In the genomic region with DNA sequence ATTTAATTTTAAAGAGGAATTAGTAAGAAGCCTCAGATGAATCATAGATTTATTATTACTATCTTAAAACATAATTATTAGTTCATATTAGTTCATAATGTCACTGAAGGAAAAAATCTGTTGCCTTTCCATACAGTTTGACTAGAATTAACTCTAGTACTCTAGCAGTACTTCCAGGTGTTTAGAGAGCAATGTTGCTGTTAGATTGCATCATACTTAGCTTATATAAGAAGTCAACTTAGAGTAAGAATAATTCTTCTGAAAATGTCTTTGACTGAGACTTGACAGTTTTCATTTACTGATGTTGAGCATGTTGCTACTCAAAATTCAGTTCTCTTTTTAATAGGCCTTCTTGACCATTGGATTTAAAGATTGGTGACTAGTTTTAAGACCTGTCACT, we compare ENCODE assay signal across 14 cellular contexts. TPM values are rescaled to one million over a fixed set of nuclear protein-coding genes. Genes with fewer than 3 reads are reported as not detected.
DNase-seq lines count a peak whose midpoint lies in the region; ATAC-seq and TF ChIP-seq lines count a peak whose summit lies in the region.
"Had no signal": no experiment of that assay in that cellular context is flagged by ENCODE, and none has a peak within 500 bp of the region (broad histone marks: within the 10 kb centered on the region; RNA-seq: fewer than 3 reads in every experiment).

No MANE protein-coding gene starts in this region.

- peaks cover 47% of the 10 kb centered on the region for H3K36me3 Mint-ChIP-seq in activated CD8-positive, alpha-beta T cell treated with anti-CD3 and anti-CD28 coated beads for 36 hours (ENCODE audit: low read depth)
- H3K36me3 Mint-ChIP-seq in activated CD8-positive, alpha-beta T cell treated with anti-CD3 and anti-CD28 coated beads, Interleukin-2, amount 10 ng/mL, durations not matched to agents 7 days and 5 days (ENCODE audit: low read depth) = peaks cover 35% of the 10 kb centered on the region

- H3K9me3 ChIP-seq in Karpas-422 (ENCODE audit: low read length) (no peaks in the 10 kb centered on the region), muscle layer of duodenum (ENCODE audit: control insufficient read depth in 1 of 2, low read length in 2 of 2) (no peaks in the 10 kb centered on the region)

- H3K9me2 ChIP-seq in Karpas-422 (replicated peaks; ENCODE audit: insufficient read depth, low read length) = no peaks in the 10 kb centered on the region

- peaks cover 25% of the 10 kb centered on the region for H3K4me1 ChIP-seq in Karpas-422 (ENCODE audit: low read length)
- peaks cover 11 to 17% of the 10 kb centered on the region in 2 donors for H3K4me1 ChIP-seq in muscle layer of duodenum (ENCODE audit: control insufficient read depth in 1 of 2, insufficient read depth in 2 of 2, low read length in 2 of 2)

- TF ChIP-seq CTCF in activated CD8-positive, alpha-beta T cell treated with anti-CD3 and anti-CD28 coated beads for 36 hours (IDR thresholded peaks at IDR 0.05) = no peak

- no peak for DNase-seq in activated CD8-positive, alpha-beta T cell treated with anti-CD3 and anti-CD28 coated beads for 36 hours
- DNase-seq in activated CD8-positive, alpha-beta T cell treated with anti-CD3 and anti-CD28 coated beads, Interleukin-2, amount 10 ng/mL, durations not matched to agents 7 days and 5 days = no peak
- DNase-seq in Karpas-422 (no peak), amniotic epithelial cell (ENCODE audit: low read depth) (peak; percentile 8), inferior parietal cortex (ENCODE audit: extremely low spot score) (no peak), NCI-H128 (lab: John Stamatoyannopoulos, UW; ENCODE audit: unreplicated experiment) (no peak), Right ventricle myocardium inferior (ENCODE audit: missing footprints) (no peak)
- DNase-seq: activated CD4-positive, alpha-beta T cell treated with anti-CD3 and anti-CD28 coated beads, Interleukin-2, amount 10 ng/mL, durations not matched to agents 7 days and 5 days; dermis blood vessel endothelial cell; midbrain; NCI-H1930 had no signal

- H3K27ac Mint-ChIP-seq in activated CD8-positive, alpha-beta T cell treated with anti-CD3 and anti-CD28 coated beads for 36 hours = peak overlapping the region; percentile 83
- H3K27ac Mint-ChIP-seq in activated CD8-positive, alpha-beta T cell treated with anti-CD3 and anti-CD28 coated beads, Interleukin-2, amount 10 ng/mL, durations not matched to agents 7 days and 5 days = no peak overlapping the region
- H3K27ac Mint-ChIP-seq: activated CD4-positive, alpha-beta T cell treated with anti-CD3 and anti-CD28 coated beads, Interleukin-2, amount 10 ng/mL, durations not matched to agents 7 days and 5 days had no signal

- no peaks in the 10 kb centered on the region for H3K27me3 Mint-ChIP-seq in activated CD8-positive, alpha-beta T cell treated with anti-CD3 and anti-CD28 coated beads for 36 hours
- no peaks in the 10 kb centered on the region for H3K27me3 Mint-ChIP-seq in activated CD8-positive, alpha-beta T cell treated with anti-CD3 and anti-CD28 coated beads, Interleukin-2, amount 10 ng/mL, durations not matched to agents 7 days and 5 days (ENCODE audit: low read depth)
- H3K27me3 Mint-ChIP-seq: activated CD4-positive, alpha-beta T cell treated with anti-CD3 and anti-CD28 coated beads, Interleukin-2, amount 10 ng/mL, durations not matched to agents 7 days and 5 days had no signal

- H3K9me3 Mint-ChIP-seq in activated CD8-positive, alpha-beta T cell treated with anti-CD3 and anti-CD28 coated beads for 36 hours = no peaks in the 10 kb centered on the region
- H3K9me3 Mint-ChIP-seq in activated CD8-positive, alpha-beta T cell treated with anti-CD3 and anti-CD28 coated beads, Interleukin-2, amount 10 ng/mL, durations not matched to agents 7 days and 5 days (ENCODE audit: insufficient read depth) = no peaks in the 10 kb centered on the region
- H3K9me3 Mint-ChIP-seq: activated CD4-positive, alpha-beta T cell treated with anti-CD3 and anti-CD28 coated beads, Interleukin-2, amount 10 ng/mL, durations not matched to agents 7 days and 5 days had no signal

- intact Hi-C loops in activated CD8-positive, alpha-beta T cell treated with anti-CD3 and anti-CD28 coated beads for 36 hours (cut with micrococcal nuclease) = no loop called here
- intact Hi-C loops in Right ventricle myocardium inferior (cut with DNase I) = loop anchor here (10.0 kb wide), 1 partner anchor 122 kb away; no protein-coding TSS in a partner anchor

- no peak overlapping the region for H2AFZ ChIP-seq in Karpas-422 (ENCODE audit: low read length)

- H3K27ac ChIP-seq in Karpas-422 (ENCODE audit: low read length) (peak overlapping the region; percentile 72), muscle layer of duodenum (ENCODE audit: low read length) (peak overlapping the region; percentile 7)

- H3K9ac ChIP-seq in Karpas-422 (ENCODE audit: low read length) = no peak overlapping the region

- H3K36me3 ChIP-seq in Karpas-422 (ENCODE audit: insufficient read depth, low read length) (peaks cover 55% of the 10 kb centered on the region), muscle layer of duodenum (ENCODE audit: control insufficient read depth in 1 of 2, insufficient read depth in 2 of 2, low read length in 2 of 2) (peaks cover 5 to 9% of the 10 kb centered on the region in 2 donors)

- no peaks in the 10 kb centered on the region for H3K27me3 ChIP-seq in Karpas-422 (ENCODE audit: low read length)
- no peaks in the 10 kb centered on the region for H3K27me3 ChIP-seq in muscle layer of duodenum (ENCODE audit: low read depth, low read length)

- no peak overlapping the region for H3K4me3 Mint-ChIP-seq in activated CD8-positive, alpha-beta T cell treated with anti-CD3 and anti-CD28 coated beads for 36 hours
- H3K4me3 Mint-ChIP-seq in activated CD8-positive, alpha-beta T cell treated with anti-CD3 and anti-CD28 coated beads, Interleukin-2, amount 10 ng/mL, durations not matched to agents 7 days and 5 days = no peak overlapping the region
- H3K4me3 Mint-ChIP-seq: activated CD4-positive, alpha-beta T cell treated with anti-CD3 and anti-CD28 coated beads, Interleukin-2, amount 10 ng/mL, durations not matched to agents 7 days and 5 days had no signal

- no peak for ATAC-seq in activated CD8-positive, alpha-beta T cell treated with anti-CD3 and anti-CD28 coated beads for 36 hours
- no peak for ATAC-seq in activated CD8-positive, alpha-beta T cell treated with anti-CD3 and anti-CD28 coated beads, Interleukin-2, amount 10 ng/mL, durations not matched to agents 7 days and 5 days
- no peak for ATAC-seq in Right ventricle myocardium inferior

- CTCF ChIA-PET in activated CD8-positive, alpha-beta T cell treated with anti-CD3 and anti-CD28 coated beads for 36 hours (lab: Charles Lee) = interaction anchor here (0.6 kb wide), 1 partner anchor 106 kb away, joined by 3 read pairs; no protein-coding TSS in a partner anchor
- CTCF ChIA-PET in activated CD8-positive, alpha-beta T cell treated with anti-CD3 and anti-CD28 coated beads, Interleukin-2, amount 10 ng/mL, durations not matched to agents 7 days and 5 days (lab: Charles Lee) = no interaction called here

- H3K79me2 ChIP-seq in Karpas-422 (ENCODE audit: low read length) = peaks cover 92% of the 10 kb centered on the region

- peaks cover 6% of the 10 kb centered on the region; the same call in 1 of the 2 replicates for H4K20me1 ChIP-seq in Karpas-422 (ENCODE audit: insufficient read depth, low read depth, low read length)

- H3K4me2 ChIP-seq in Karpas-422 (ENCODE audit: low read depth, low read length, poor library complexity, severe bottlenecking) = no peak overlapping the region

- peaks cover 44% of the 10 kb centered on the region for H3K4me1 Mint-ChIP-seq in activated CD8-positive, alpha-beta T cell treated with anti-CD3 and anti-CD28 coated beads for 36 hours (ENCODE audit: low read depth)
- H3K4me1 Mint-ChIP-seq in activated CD8-positive, alpha-beta T cell treated with anti-CD3 and anti-CD28 coated beads, Interleukin-2, amount 10 ng/mL, durations not matched to agents 7 days and 5 days (ENCODE audit: low read depth) = peaks cover 31% of the 10 kb centered on the region

- no peak overlapping the region for H3K4me3 ChIP-seq in Karpas-422 (ENCODE audit: low read length)
- H3K4me3 ChIP-seq in muscle layer of duodenum (ENCODE audit: low read depth in 1 of 2, low read length in 2 of 2) = no peak overlapping the region

- POLR2A ChIA-PET in activated CD8-positive, alpha-beta T cell treated with anti-CD3 and anti-CD28 coated beads for 36 hours (lab: Charles Lee) = interaction anchor here (0.7 to 2.0 kb wide), 4 partner anchors 10 to 43 kb away, joined by 3 to 5 read pairs (median 4); no protein-coding TSS in a partner anchor
- POLR2A ChIA-PET in activated CD8-positive, alpha-beta T cell treated with anti-CD3 and anti-CD28 coated beads, Interleukin-2, amount 10 ng/mL, durations not matched to agents 7 days and 5 days (lab: Charles Lee) = no interaction called here

RNA-seq across cellular contexts. Expression of a gene that starts 4.7 kb away (rescaled TPM):
- total RNA-seq in activated CD8-positive, alpha-beta T cell treated with anti-CD3 and anti-CD28 coated beads for 36 hours = 10 to 100 TPM; 24.7 to 25.6 TPM
- 10 to 100 TPM; 10.3 to 10.7 TPM for total RNA-seq in activated CD8-positive, alpha-beta T cell treated with anti-CD3 and anti-CD28 coated beads, Interleukin-2, amount 10 ng/mL, durations not matched to agents 7 days and 5 days
- total RNA-seq in Karpas-422 (2014; rRNA removed; shearing (Covaris generic); ENCODE audit: low replicate concordance) = 48.2 and 84.6 TPM in 2 replicates
- 50.1 TPM for total RNA-seq in Right ventricle myocardium inferior

RNA-seq across cellular contexts. Expression of a gene that starts 9.5 kb away (rescaled TPM):
- not detected for total RNA-seq in activated CD8-positive, alpha-beta T cell treated with anti-CD3 and anti-CD28 coated beads for 36 hours
- total RNA-seq in activated CD8-positive, alpha-beta T cell treated with anti-CD3 and anti-CD28 coated beads, Interleukin-2, amount 10 ng/mL, durations not matched to agents 7 days and 5 days = not detected
- not detected in 2 replicates for total RNA-seq in Karpas-422 (2014; rRNA removed; shearing (Covaris generic); ENCODE audit: low replicate concordance)
- not detected for total RNA-seq in Right ventricle myocardium inferior
- total RNA-seq: activated CD4-positive, alpha-beta T cell treated with anti-CD3 and anti-CD28 coated beads, Interleukin-2, amount 10 ng/mL, durations not matched to agents 7 days and 5 days; dermis blood vessel endothelial cell; posterior vena cava; urinary bladder had no signal
